1 cellular context compared by ENCODE assay signal in genomic region chr3:113769551-113769950, GRCh38.
TF ChIP-seq lines count a peak whose summit lies in the region.

No MANE protein-coding gene starts in this region.

TF ChIP-seq in HepG2, 621 proteins besides CTCF, POLR2A, EP300 and RAD21:
- peak; percentile 84 for TF ChIP-seq FOSL2 (CRISPR knock-in tag; IDR thresholded peaks at IDR 0.05)
- TF ChIP-seq, protein P1, sequence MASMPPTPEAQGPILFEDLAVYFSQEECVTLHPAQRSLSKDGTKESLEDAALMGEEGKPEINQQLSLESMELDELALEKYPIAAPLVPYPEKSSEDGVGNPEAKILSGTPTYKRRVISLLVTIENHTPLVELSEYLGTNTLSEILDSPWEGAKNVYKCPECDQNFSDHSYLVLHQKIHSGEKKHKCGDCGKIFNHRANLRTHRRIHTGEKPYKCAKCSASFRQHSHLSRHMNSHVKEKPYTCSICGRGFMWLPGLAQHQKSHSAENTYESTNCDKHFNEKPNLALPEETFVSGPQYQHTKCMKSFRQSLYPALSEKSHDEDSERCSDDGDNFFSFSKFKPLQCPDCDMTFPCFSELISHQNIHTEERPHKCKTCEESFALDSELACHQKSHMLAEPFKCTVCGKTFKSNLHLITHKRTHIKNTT (CRISPR knock-in tag; IDR thresholded peaks at IDR 0.05): no peak
